1 cellular context compared by ENCODE assay signal in the genomic region with DNA sequence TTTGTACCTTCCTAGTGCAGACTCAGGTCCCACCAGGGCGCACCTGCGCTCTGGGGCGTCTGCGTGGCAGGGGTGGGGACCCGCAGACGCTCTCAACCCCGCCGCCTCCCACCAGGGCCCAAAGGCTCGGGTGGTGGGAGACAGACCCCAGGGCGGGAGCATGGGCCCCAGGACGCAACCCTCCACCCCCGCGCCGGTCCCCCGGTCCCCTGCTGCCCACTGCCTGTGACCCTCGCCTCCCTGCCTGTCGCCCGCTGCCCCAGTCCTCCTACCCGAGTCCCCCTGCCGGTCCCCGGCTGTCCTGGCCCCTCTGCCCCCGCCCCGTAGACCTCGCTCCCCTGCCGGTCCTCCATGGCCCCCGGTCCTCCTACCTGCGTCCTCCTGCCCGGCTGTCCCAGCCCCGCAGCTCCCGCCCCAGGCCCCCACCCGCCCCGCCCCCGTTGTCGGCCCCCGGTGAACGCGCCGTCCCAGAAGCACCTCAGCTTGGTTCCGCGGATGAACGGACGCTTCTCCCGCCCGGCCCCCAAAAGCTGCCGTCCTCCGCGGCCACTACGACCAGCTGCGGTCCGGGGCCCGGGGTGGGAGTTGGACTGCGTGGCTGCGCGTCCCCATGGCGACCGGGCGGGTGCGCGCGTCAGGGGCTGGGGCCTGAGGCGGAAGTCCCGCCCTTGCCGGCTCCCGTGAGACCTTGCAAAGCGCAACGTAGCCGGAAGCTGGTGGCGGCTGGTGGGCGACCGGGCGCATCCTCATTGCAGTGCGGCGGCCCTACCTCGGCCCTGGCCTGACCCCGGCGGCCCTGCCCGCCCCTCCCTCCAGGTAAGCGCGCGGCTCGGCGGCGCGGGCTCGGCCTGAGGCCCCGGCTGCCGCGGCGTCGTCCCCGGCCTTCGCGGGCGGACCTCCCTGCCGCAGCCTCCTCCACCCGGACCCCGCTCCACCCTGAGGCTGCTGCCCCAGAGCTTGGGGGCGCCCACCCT.
A peak's percentile ranks its signal among the peaks of the same experiment; 100 is the strongest.
TF ChIP-seq lines count a peak whose summit lies in the region.

TSS of gene ARFGAP1 (plus strand) at position 709 of the 974 bp plus-strand sequence. CDS start 2,768 bp downstream, outside the sequence.

TF ChIP-seq in WTC11, 78 proteins besides CTCF, POLR2A, EP300 and RAD21 (continued from another document):
- TF ChIP-seq E2F4 (CRISPR knock-in tag; IDR thresholded peaks at IDR 0.05; ENCODE audit: borderline replicate concordance, low read depth) (0 out of 2 replicates have a peak, but pooled peaks have one; percentile 31), HMGA2 (CRISPR knock-in tag; IDR thresholded peaks at IDR 0.05) (no peak), ZNF671 (CRISPR knock-in tag; IDR thresholded peaks at IDR 0.05) (no peak), SMAD4 (CRISPR knock-in tag; IDR thresholded peaks at IDR 0.05) (no peak), ZNF423 (CRISPR knock-in tag; IDR thresholded peaks at IDR 0.05) (no peak), SOX15 (CRISPR knock-in tag; IDR thresholded peaks at IDR 0.05) (no peak), MLX (CRISPR knock-in tag; IDR thresholded peaks at IDR 0.05) (no peak), GABPB1 (CRISPR knock-in tag; IDR thresholded peaks at IDR 0.05) (peak; percentile 74; the same call in 1 of the 2 replicates), IRF1 (CRISPR knock-in tag; IDR thresholded peaks at IDR 0.05) (no peak), PRRX2 (CRISPR knock-in tag; IDR thresholded peaks at IDR 0.05) (no peak), NR2C2 (CRISPR knock-in tag; IDR thresholded peaks at IDR 0.05) (no peak), GTF2I (CRISPR knock-in tag; conservative IDR thresholded peaks at IDR 0.05) (no peak), NFYB (CRISPR knock-in tag; conservative IDR thresholded peaks at IDR 0.05; ENCODE audit: low read depth) (no peak), NR3C1 (CRISPR knock-in tag; conservative IDR thresholded peaks at IDR 0.05; ENCODE audit: low read depth) (no peak), ZNF396 (CRISPR knock-in tag; IDR thresholded peaks at IDR 0.05; ENCODE audit: borderline replicate concordance) (no peak), CREB1 (CRISPR knock-in tag; IDR thresholded peaks at IDR 0.05) (no peak), ATF2 (CRISPR knock-in tag; IDR thresholded peaks at IDR 0.05; ENCODE audit: borderline replicate concordance, low read depth) (no peak), ATF1 (CRISPR knock-in tag; IDR thresholded peaks at IDR 0.05) (no peak), OVOL2 (CRISPR knock-in tag; IDR thresholded peaks at IDR 0.05; ENCODE audit: borderline replicate concordance) (no peak)
- TF ChIP-seq, protein P1, sequence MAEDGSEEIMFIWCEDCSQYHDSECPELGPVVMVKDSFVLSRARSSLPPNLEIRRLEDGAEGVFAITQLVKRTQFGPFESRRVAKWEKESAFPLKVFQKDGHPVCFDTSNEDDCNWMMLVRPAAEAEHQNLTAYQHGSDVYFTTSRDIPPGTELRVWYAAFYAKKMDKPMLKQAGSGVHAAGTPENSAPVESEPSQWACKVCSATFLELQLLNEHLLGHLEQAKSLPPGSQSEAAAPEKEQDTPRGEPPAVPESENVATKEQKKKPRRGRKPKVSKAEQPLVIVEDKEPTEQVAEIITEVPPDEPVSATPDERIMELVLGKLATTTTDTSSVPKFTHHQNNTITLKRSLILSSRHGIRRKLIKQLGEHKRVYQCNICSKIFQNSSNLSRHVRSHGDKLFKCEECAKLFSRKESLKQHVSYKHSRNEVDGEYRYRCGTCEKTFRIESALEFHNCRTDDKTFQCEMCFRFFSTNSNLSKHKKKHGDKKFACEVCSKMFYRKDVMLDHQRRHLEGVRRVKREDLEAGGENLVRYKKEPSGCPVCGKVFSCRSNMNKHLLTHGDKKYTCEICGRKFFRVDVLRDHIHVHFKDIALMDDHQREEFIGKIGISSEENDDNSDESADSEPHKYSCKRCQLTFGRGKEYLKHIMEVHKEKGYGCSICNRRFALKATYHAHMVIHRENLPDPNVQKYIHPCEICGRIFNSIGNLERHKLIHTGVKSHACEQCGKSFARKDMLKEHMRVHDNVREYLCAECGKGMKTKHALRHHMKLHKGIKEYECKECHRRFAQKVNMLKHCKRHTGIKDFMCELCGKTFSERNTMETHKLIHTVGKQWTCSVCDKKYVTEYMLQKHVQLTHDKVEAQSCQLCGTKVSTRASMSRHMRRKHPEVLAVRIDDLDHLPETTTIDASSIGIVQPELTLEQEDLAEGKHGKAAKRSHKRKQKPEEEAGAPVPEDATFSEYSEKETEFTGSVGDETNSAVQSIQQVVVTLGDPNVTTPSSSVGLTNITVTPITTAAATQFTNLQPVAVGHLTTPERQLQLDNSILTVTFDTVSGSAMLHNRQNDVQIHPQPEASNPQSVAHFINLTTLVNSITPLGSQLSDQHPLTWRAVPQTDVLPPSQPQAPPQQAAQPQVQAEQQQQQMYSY (CRISPR knock-in tag; IDR thresholded peaks at IDR 0.05): no peak
